ENCODE assay signal across 18 cellular contexts in the genomic region with DNA sequence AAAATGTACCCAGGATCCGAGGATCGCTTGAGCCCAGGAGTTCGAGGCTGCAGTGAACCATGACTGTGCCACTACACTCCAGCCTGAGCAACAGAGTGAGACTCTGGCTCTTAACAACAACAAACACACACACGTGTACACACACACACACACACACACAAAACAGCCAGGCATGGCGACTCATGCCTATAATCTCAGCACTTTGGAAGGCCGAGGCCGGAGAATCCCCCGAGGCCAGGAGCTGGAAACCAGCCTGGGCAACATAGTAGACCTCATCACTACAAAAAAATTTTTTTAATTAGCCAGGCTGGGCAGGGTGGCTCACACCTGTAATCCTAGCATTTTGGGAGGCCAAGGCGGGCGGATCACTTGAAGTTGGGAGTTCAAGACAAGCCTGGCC. TPM values are rescaled to one million over a fixed set of nuclear protein-coding genes. Genes with fewer than 3 reads are reported as not detected.
DNase-seq lines count a peak whose midpoint lies in the region; ATAC-seq and TF ChIP-seq lines count a peak whose summit lies in the region.
"Had no signal": no experiment of that assay in that cellular context is flagged by ENCODE, and none has a peak within 500 bp of the region (broad histone marks: within the 10 kb centered on the region; RNA-seq: fewer than 3 reads in every experiment).

No MANE protein-coding gene starts in this region.

- peak overlapping the region; percentile 23 for H4K8ac ChIP-seq in neuronal stem cell (ENCODE audit: low read depth, low read length)

- H3K79me2 ChIP-seq in PC-3 (ENCODE audit: low read length), result no peaks in the 10 kb centered on the region

- no CpG with 5 or more reads among the region's 10 CpGs for WGBS in neuronal stem cell (ENCODE audit: extremely low coverage in 2 of 2, insufficient read length in 2 of 2, insufficient replicate concordance in 1 of 2), 2 donors

- TF ChIP-seq CTCF in PC-3 (conservative IDR thresholded peaks at IDR 0.05; ENCODE audit: low read depth, low read length) (no peak), chondrocyte (IDR thresholded peaks at IDR 0.05) (no peak)

- no peak overlapping the region for H2BK12ac ChIP-seq in neuronal stem cell (ENCODE audit: low read length)

- H3K9ac ChIP-seq in PC-3 (ENCODE audit: low read length) (no peak overlapping the region), neuronal stem cell (ENCODE audit: low read depth, low read length, poor library complexity) (no peak overlapping the region)

- ATAC-seq in PC-3 (peak; percentile 57), HG02938 (IDR thresholded peaks at IDR 0.05; ENCODE audit: unreplicated experiment) (no peak)
- ATAC-seq: gastroesophageal sphincter had no signal

- H3F3A ChIP-seq in PC-3 (ENCODE audit: low read length, unreplicated experiment), result no peaks in the 10 kb centered on the region

- peaks cover 15% of the 10 kb centered on the region for H3K4me1 Mint-ChIP-seq in chondrocyte (ENCODE audit: low read depth)
- H3K4me1 Mint-ChIP-seq in CD4-positive, alpha-beta memory T cell, result no peaks in the 10 kb centered on the region
- H3K4me1 Mint-ChIP-seq: brain had no signal

- H2AFZ ChIP-seq in PC-3 (ENCODE audit: low read length), result 0 out of 2 replicates have a peak overlapping the region, but pooled peaks have one; percentile 24
- no peak overlapping the region for H2AFZ ChIP-seq in neuronal stem cell (ENCODE audit: low read length)

- H3K4ac ChIP-seq in neuronal stem cell (ENCODE audit: low read length), result no peak overlapping the region

- H4K91ac ChIP-seq in neuronal stem cell (ENCODE audit: low read depth, low read length, poor library complexity), result no peak overlapping the region

- H2BK15ac ChIP-seq in neuronal stem cell (ENCODE audit: low read length), result no peak overlapping the region

- DNase-seq in Caki2 (ENCODE audit: low read depth) (peak; percentile 77), PC-3 (peak; percentile 86), chondrocyte (ENCODE audit: low spot score) (peak; percentile 38), neuronal stem cell (ENCODE audit: low spot score) (no peak), AG08395 (ENCODE audit: low spot score) (no peak)
- no peak for DNase-seq in stimulated activated CD4-positive, alpha-beta T cell treated with anti-CD3 and anti-CD28 coated beads, Interleukin-4, amount 100 ng/mL, for 24 hours
- DNase-seq in CD4-positive, alpha-beta memory T cell, result no peak
- DNase-seq: activated CD4-positive, alpha-beta memory T cell treated with anti-CD3 and anti-CD28 coated beads for 36 hours; effector CD8-positive, alpha-beta T cell; NCI-H1417 treated with DMSO at 0.1 percent for 48 hours; right lobe of liver; stimulated activated CD4-positive, alpha-beta T cell treated with anti-CD3 and anti-CD28 coated beads, Interleukin-4, amount 100 ng/mL, for 4 hours had no signal

- H3K27me3 ChIP-seq in PC-3 (ENCODE audit: low read length) (no peaks in the 10 kb centered on the region), neuronal stem cell (ENCODE audit: control insufficient read depth in 3 of 3, insufficient read depth in 3 of 3, low read depth in 1 of 3, low read length in 3 of 3) (no peaks in the 10 kb centered on the region)
- no peaks in the 10 kb centered on the region for H3K27me3 ChIP-seq in CD4-positive, alpha-beta memory T cell (ENCODE audit: insufficient read depth, low read length)
- H3K27me3 ChIP-seq: BE2C, gastroesophageal sphincter, right lobe of liver, SJCRH30 had no signal

- H3K4me1 ChIP-seq in PC-3 (ENCODE audit: insufficient read depth, low read length) (peaks cover 18% of the 10 kb centered on the region), neuronal stem cell (ENCODE audit: control insufficient read depth in 2 of 2, insufficient read depth in 1 of 2, low read depth in 1 of 2, low read length in 2 of 2) (no peaks in the 10 kb centered on the region)
- H3K4me1 ChIP-seq in CD4-positive, alpha-beta memory T cell (ENCODE audit: insufficient read depth, low read length), result no peaks in the 10 kb centered on the region
- H3K4me1 ChIP-seq: BE2C, HAP-1, right lobe of liver had no signal

- peak overlapping the region; percentile 78 for H3K27ac ChIP-seq in PC-3 (ENCODE audit: low read length)
- no peak overlapping the region for H3K27ac ChIP-seq in neuronal stem cell (replicated peaks; ENCODE audit: low read length)
- no peak overlapping the region for H3K27ac ChIP-seq in CD4-positive, alpha-beta memory T cell (ENCODE audit: low read depth, low read length)
- H3K27ac ChIP-seq: right lobe of liver had no signal

- H3K36me3 ChIP-seq in PC-3 (ENCODE audit: low read depth, low read length) (no peaks in the 10 kb centered on the region), neuronal stem cell (replicated peaks in 1 of 2; ENCODE audit: control insufficient read depth in 2 of 2, insufficient read depth in 2 of 2, low read length in 2 of 2) (no peaks in the 10 kb centered on the region)
- no peaks in the 10 kb centered on the region for H3K36me3 ChIP-seq in CD4-positive, alpha-beta memory T cell (ENCODE audit: insufficient read depth, low read length)
- H3K36me3 ChIP-seq: BE2C, gastroesophageal sphincter, HAP-1, right lobe of liver, SJCRH30 had no signal

- H3K9me3 Mint-ChIP-seq in chondrocyte (ENCODE audit: low read depth), result peaks cover 7% of the 10 kb centered on the region
- no peaks in the 10 kb centered on the region for H3K9me3 Mint-ChIP-seq in CD4-positive, alpha-beta memory T cell
- H3K9me3 Mint-ChIP-seq: activated CD4-positive, alpha-beta memory T cell treated with anti-CD3 and anti-CD28 coated beads for 36 hours had no signal

- peak overlapping the region; percentile 30 for H3K27ac Mint-ChIP-seq in chondrocyte (ENCODE audit: unreplicated experiment)
- no peak overlapping the region for H3K27ac Mint-ChIP-seq in CD4-positive, alpha-beta memory T cell
- H3K27ac Mint-ChIP-seq: activated CD4-positive, alpha-beta memory T cell treated with anti-CD3 and anti-CD28 coated beads for 36 hours had no signal

- no peaks in the 10 kb centered on the region for H3K79me1 ChIP-seq in neuronal stem cell (ENCODE audit: low read depth, low read length)

- POLR2A ChIA-PET in PC-3 (lab: Charles Lee; ENCODE audit: unreplicated experiment), result interaction anchor here (0.6 kb wide), 1 partner anchor 444 kb away, joined by 5 read pairs; no protein-coding TSS in a partner anchor
- POLR2A ChIA-PET in CD4-positive, alpha-beta memory T cell (lab: Charles Lee; ENCODE audit: partially characterized antibody), result no interaction called here

- in situ Hi-C loops in Caki2 (cut with HindIII; ENCODE audit: low pct_unique_long_range_greater_than_20kb, low sequenced_read_pairs), result no loop called here

- intact Hi-C loops in PC-3 (cut with micrococcal nuclease), result no loop called here
- intact Hi-C loops in CD4-positive, alpha-beta memory T cell (cut with micrococcal nuclease), result no loop called here

- H2AK5ac ChIP-seq in neuronal stem cell (ENCODE audit: low read depth, low read length), result no peak overlapping the region

- no peak overlapping the region for H3K4me3 Mint-ChIP-seq in chondrocyte (ENCODE audit: unreplicated experiment)
- H3K4me3 Mint-ChIP-seq in CD4-positive, alpha-beta memory T cell, result no peak overlapping the region
- H3K4me3 Mint-ChIP-seq: activated CD4-positive, alpha-beta memory T cell treated with anti-CD3 and anti-CD28 coated beads for 36 hours; brain had no signal

- no TSS peak for BruUV-seq in PC-3 (replicated peaks; lab: Mats Ljungman, UMichigan)

- H3K14ac ChIP-seq in neuronal stem cell (ENCODE audit: low read length), result no peak overlapping the region

- H3K23ac ChIP-seq in neuronal stem cell (ENCODE audit: low read depth, low read length, poor library complexity), result no peak overlapping the region

- H3K4me2 ChIP-seq in PC-3 (ENCODE audit: low read length), result peak overlapping the region; percentile 67
- no peak overlapping the region for H3K4me2 ChIP-seq in neuronal stem cell (ENCODE audit: insufficient read depth, low read length, poor library complexity, severe bottlenecking)

- H3K4me3 ChIP-seq in PC-3 (ENCODE audit: low read length) (no peak overlapping the region), neuronal stem cell (ENCODE audit: low read length in 2 of 2) (no peak overlapping the region)
- H3K4me3 ChIP-seq in CD4-positive, alpha-beta memory T cell (ENCODE audit: low read length in 2 of 2), result no peak overlapping the region
- H3K4me3 ChIP-seq: gastroesophageal sphincter, HAP-1, right lobe of liver, SJCRH30 had no signal

- no peak overlapping the region for H3K18ac ChIP-seq in neuronal stem cell (ENCODE audit: low read length)

- no peaks in the 10 kb centered on the region for H4K20me1 ChIP-seq in PC-3 (ENCODE audit: low read length)

- no peaks in the 10 kb centered on the region for H3K9me2 ChIP-seq in PC-3 (replicated peaks; ENCODE audit: low read length)

- peaks cover 14% of the 10 kb centered on the region for H3K27me3 Mint-ChIP-seq in chondrocyte (ENCODE audit: low read depth)
- no peaks in the 10 kb centered on the region for H3K27me3 Mint-ChIP-seq in CD4-positive, alpha-beta memory T cell
- H3K27me3 Mint-ChIP-seq: activated CD4-positive, alpha-beta memory T cell treated with anti-CD3 and anti-CD28 coated beads for 36 hours had no signal

- peaks cover 1% of the 10 kb centered on the region for H3K36me3 Mint-ChIP-seq in chondrocyte (ENCODE audit: low read depth)
- no peaks in the 10 kb centered on the region for H3K36me3 Mint-ChIP-seq in CD4-positive, alpha-beta memory T cell
- H3K36me3 Mint-ChIP-seq: activated CD4-positive, alpha-beta memory T cell treated with anti-CD3 and anti-CD28 coated beads for 36 hours; brain had no signal

- no peak overlapping the region for H2BK120ac ChIP-seq in neuronal stem cell (ENCODE audit: low read depth, low read length)

- H3K9me3 ChIP-seq in PC-3 (ENCODE audit: low read length) (no peaks in the 10 kb centered on the region), neuronal stem cell (replicated peaks in 1 of 2; ENCODE audit: control insufficient read depth in 2 of 2, insufficient read depth in 1 of 2, low read depth in 1 of 2, low read length in 2 of 2) (no peaks in the 10 kb centered on the region)
- H3K9me3 ChIP-seq in CD4-positive, alpha-beta memory T cell (ENCODE audit: control insufficient read depth in 1 of 2, low read length in 2 of 2), result no peaks in the 10 kb centered on the region
- H3K9me3 ChIP-seq: BE2C, HAP-1, right lobe of liver, SJCRH30 had no signal

- H2BK5ac ChIP-seq in neuronal stem cell (ENCODE audit: low read length), result no peak overlapping the region

- CTCF ChIA-PET in PC-3 (lab: Charles Lee), result interaction anchor here (2.5 kb wide), 1 partner anchor 241 kb away, joined by 27 read pairs; no protein-coding TSS in a partner anchor
- CTCF ChIA-PET in CD4-positive, alpha-beta memory T cell (lab: Charles Lee; ENCODE audit: partially characterized antibody), result interaction anchor here (1.3 to 4.1 kb wide), 2 partner anchors 241 kb away, joined by 4 to 15 read pairs; no protein-coding TSS in a partner anchor

RNA-seq across cellular contexts. Expression of gene ARFGEF2, which starts 23.3 kb away (rescaled TPM):
- 26.9 and 31.6 TPM in 2 replicates for total RNA-seq in Caki2 (2014; rRNA removed; shearing (Covaris generic); ENCODE audit: low replicate concordance)
- 33.5 and 35.9 TPM in 2 replicates for total RNA-seq in PC-3 (2014; rRNA removed)
- total RNA-seq in chondrocyte, result 29.2 to 31.8 TPM (median 30.0 TPM) in 3 replicates
- 4.5 TPM for polyA plus RNA-seq in neuronal stem cell (2013, experiment 1 of 2)
- polyA plus RNA-seq in neuronal stem cell (2013, experiment 2 of 2), result 4.9 TPM
- total RNA-seq in CD4-positive, alpha-beta memory T cell, result 10 to 100 TPM; 27.3 to 28.1 TPM
- polyA plus RNA-seq in CD4-positive, alpha-beta memory T cell, result 1 to 10 TPM; 4.7 to 9.5 TPM

Comparison
In these comparisons a context has a peak if more than half of its experiments do, and no peak if none do; other contexts are left out.
1. DNase-seq: peak in Caki2 (single experiment), PC-3 (single experiment) and chondrocyte (single experiment); none in neuronal stem cell (single experiment), AG08395 (single experiment), stimulated activated CD4-positive, alpha-beta T cell treated with anti-CD3 and anti-CD28 coated beads, Interleukin-4, amount 100 ng/mL, for 24 hours (single experiment) and CD4-positive, alpha-beta memory T cell (0 of 5).